ENCODE assay signal across 16 cellular contexts in the genomic region with DNA sequence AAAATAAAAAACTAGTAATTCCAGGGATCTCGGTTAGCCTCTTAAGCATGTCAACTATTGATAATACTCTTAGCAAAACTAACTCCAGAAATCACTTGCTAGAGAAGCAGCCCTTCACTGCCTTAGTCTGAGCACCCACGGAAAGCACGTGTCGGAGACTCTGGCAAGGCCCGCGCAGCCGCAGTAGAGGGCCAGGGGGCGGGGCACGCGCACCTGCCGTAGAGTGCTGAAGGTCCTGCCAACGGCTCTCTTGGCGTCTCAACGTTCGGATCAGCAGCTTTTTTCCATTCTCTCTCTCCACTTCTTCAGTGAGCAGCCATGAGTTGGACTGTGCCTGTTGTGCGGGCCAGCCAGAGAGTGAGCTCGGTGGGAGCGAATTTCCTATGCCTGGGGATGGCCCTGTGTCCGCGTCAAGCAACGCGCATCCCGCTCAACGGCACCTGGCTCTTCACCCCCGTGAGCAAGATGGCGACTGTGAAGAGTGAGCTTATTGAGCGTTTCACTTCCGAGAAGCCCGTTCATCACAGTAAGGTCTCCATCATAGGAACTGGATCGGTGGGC. TPM values are rescaled to one million over a fixed set of nuclear protein-coding genes. Genes with fewer than 3 reads are reported as not detected.
DNase-seq lines count a peak whose midpoint lies in the region; ATAC-seq and TF ChIP-seq lines count a peak whose summit lies in the region.
"Had no signal": no experiment of that assay in that cellular context is flagged by ENCODE, and none has a peak within 500 bp of the region (broad histone marks: within the 10 kb centered on the region; RNA-seq: fewer than 3 reads in every experiment).

LDHAL6B (plus strand) TSS at position 221 of the 561 bp plus-strand sequence; CDS start at position 319, 98 bp downstream.

- peaks cover 6% of the 10 kb centered on the region for H3K36me3 ChIP-seq in OCI-LY3 (replicated peaks; ENCODE audit: low read depth, low read length)
- H3K36me3 ChIP-seq in aorta (ENCODE audit: control insufficient read depth in 1 of 2, insufficient read depth in 2 of 2, low read length in 1 of 2), result peaks cover 5 to 9% of the 10 kb centered on the region in 2 donors
- peaks cover 40% of the 10 kb centered on the region for H3K36me3 ChIP-seq in endodermal cell (ENCODE audit: control insufficient read depth, insufficient read depth, low read length)

- H4K20me1 ChIP-seq in OCI-LY3 (ENCODE audit: insufficient read depth, low read length), result no peaks in the 10 kb centered on the region

- intact Hi-C loops in aorta (cut with DNase I), result no loop called here

- 94% methylated on average over 30 of the region's 30 CpGs for WGBS in aorta, 2 donors
- WGBS in endodermal cell (ENCODE audit: insufficient coverage in 1 of 2, insufficient read length in 1 of 2), 2 experiments, result 97 to 98% methylated on average over 29 to 30 of the region's 30 CpGs

- H3K4me2 ChIP-seq in OCI-LY3 (ENCODE audit: low read length), result peak within 1 kb of the TSS; percentile 1; the same call in 1 of the 2 replicates

- H3K79me2 ChIP-seq in OCI-LY3 (ENCODE audit: low read length), result no peaks in the 10 kb centered on the region

- H3K27me3 ChIP-seq in OCI-LY3 (ENCODE audit: low read depth, low read length), result no peaks in the 10 kb centered on the region
- H3K27me3 ChIP-seq in aorta (ENCODE audit: control insufficient read depth in 1 of 2, insufficient read depth in 2 of 2, low read length in 1 of 2), result no peaks in the 10 kb centered on the region
- H3K27me3 ChIP-seq in endodermal cell (ENCODE audit: control insufficient read depth, insufficient read depth, low read length, poor library complexity, severe bottlenecking), result no peaks in the 10 kb centered on the region

- H3K9me3 Mint-ChIP-seq in T-helper 1 cell treated with Interleukin-12 subunit alpha and Interleukin-12 subunit beta and Interleukin-4 antibody, amounts not matched to agents 30 μg/mL and 1 μg/mL, for 36 hours, result no peaks in the 10 kb centered on the region
- H3K9me3 Mint-ChIP-seq in endothelial cell (ENCODE audit: unreplicated experiment) (no peaks in the 10 kb centered on the region), endodermal cell (no peaks in the 10 kb centered on the region)
- no peaks in the 10 kb centered on the region for H3K9me3 Mint-ChIP-seq in stimulated activated naive B cell treated with anti-CD40 and anti-IgM and Interleukin-4, amounts not matched to agents 10 μg/mL and 1 μg/mL and 100 μg/mL, for 72 hours
- H3K9me3 Mint-ChIP-seq: CD8-positive, alpha-beta memory T cell; H9 had no signal

- H2AFZ ChIP-seq in OCI-LY3 (ENCODE audit: low read depth, low read length), result no peak within 1 kb of the TSS

- H3K4me3 ChIP-seq in OCI-LY3 (ENCODE audit: low read length), result no peak within 1 kb of the TSS
- H3K4me3 ChIP-seq in aorta (ENCODE audit: low read length in 2 of 2), result no peak within 1 kb of the TSS
- no peak within 1 kb of the TSS for H3K4me3 ChIP-seq in endodermal cell (ENCODE audit: low read length)

- TF ChIP-seq CTCF in OCI-LY3 (IDR thresholded peaks at IDR 0.05; ENCODE audit: low read depth, low read length), result no peak
- TF ChIP-seq CTCF in endothelial cell (IDR thresholded peaks at IDR 0.05; ENCODE audit: unreplicated experiment), result no peak
- no peak for TF ChIP-seq CTCF in endodermal cell (conservative IDR thresholded peaks at IDR 0.05)

- peaks cover 10% of the 10 kb centered on the region for H3K4me1 ChIP-seq in OCI-LY3 (ENCODE audit: low read length)
- H3K4me1 ChIP-seq in aorta (ENCODE audit: control insufficient read depth in 1 of 2, insufficient read depth in 2 of 2, low read length in 2 of 2), result no peaks in the 10 kb centered on the region
- no peaks in the 10 kb centered on the region for H3K4me1 ChIP-seq in endodermal cell (ENCODE audit: control insufficient read depth, insufficient read depth, low read length)
- H3K4me1 ChIP-seq: Caco-2 had no signal

- H3K4me1 Mint-ChIP-seq in T-helper 1 cell treated with Interleukin-12 subunit alpha and Interleukin-12 subunit beta and Interleukin-4 antibody, amounts not matched to agents 30 μg/mL and 1 μg/mL, for 36 hours (ENCODE audit: low read depth), result peaks cover 8% of the 10 kb centered on the region
- H3K4me1 Mint-ChIP-seq in endothelial cell (ENCODE audit: unreplicated experiment), result no peaks in the 10 kb centered on the region
- H3K4me1 Mint-ChIP-seq in stimulated activated naive B cell treated with anti-CD40 and anti-IgM and Interleukin-4, amounts not matched to agents 10 μg/mL and 1 μg/mL and 100 μg/mL, for 72 hours, result peaks cover 13 to 26% of the 10 kb centered on the region in 2 donors
- H3K4me1 Mint-ChIP-seq in endodermal cell, result no peaks in the 10 kb centered on the region
- H3K4me1 Mint-ChIP-seq: CD8-positive, alpha-beta memory T cell; H9 had no signal

- peaks cover 20% of the 10 kb centered on the region for H3K36me3 Mint-ChIP-seq in T-helper 1 cell treated with Interleukin-12 subunit alpha and Interleukin-12 subunit beta and Interleukin-4 antibody, amounts not matched to agents 30 μg/mL and 1 μg/mL, for 36 hours (ENCODE audit: low read depth)
- H3K36me3 Mint-ChIP-seq in endothelial cell (ENCODE audit: low read depth, unreplicated experiment) (peaks cover 51% of the 10 kb centered on the region), endodermal cell (ENCODE audit: low read depth) (peaks cover 47% of the 10 kb centered on the region)
- H3K36me3 Mint-ChIP-seq in stimulated activated naive B cell treated with anti-CD40 and anti-IgM and Interleukin-4, amounts not matched to agents 10 μg/mL and 1 μg/mL and 100 μg/mL, for 72 hours, result peaks cover 69 to 79% of the 10 kb centered on the region in 2 donors
- H3K36me3 Mint-ChIP-seq: CD8-positive, alpha-beta memory T cell had no signal

- H3K9ac ChIP-seq in OCI-LY3 (ENCODE audit: low read length) (no peak within 1 kb of the TSS), endodermal cell (ENCODE audit: extremely low read depth, low read length, poor library complexity, severe bottlenecking) (no peak within 1 kb of the TSS)

- ATAC-seq in stimulated activated naive B cell treated with anti-CD40 and anti-IgM and Interleukin-4, amounts not matched to agents 10 μg/mL and 1 μg/mL and 100 μg/mL, for 72 hours (replicated peaks), result no peak
- no peak for ATAC-seq in aorta (ENCODE audit: low FRiP score)

- DNase-seq in T-helper 1 cell, result no peak
- no peak for DNase-seq in endothelial cell (ENCODE audit: low spot score)
- DNase-seq in stimulated activated naive B cell treated with anti-CD40 and anti-IgM and Interleukin-4, amounts not matched to agents 10 μg/mL and 1 μg/mL and 100 μg/mL, for 72 hours, result no peak
- no peak for DNase-seq in aorta
- no peak for DNase-seq in NCI-H526 treated with DMSO at 0.1 percent for 48 hours (lab: John Stamatoyannopoulos, UW)
- DNase-seq in endodermal cell, result no peak
- DNase-seq: Caco-2; CD8-positive, alpha-beta memory T cell; DMS53; GOT3; H9 had no signal

- H3K27ac ChIP-seq in OCI-LY3 (ENCODE audit: low read length), result no peak within 1 kb of the TSS
- no peak within 1 kb of the TSS for H3K27ac ChIP-seq in aorta (ENCODE audit: low read depth in 1 of 2, low read length in 2 of 2)
- no peak within 1 kb of the TSS for H3K27ac ChIP-seq in endodermal cell (ENCODE audit: low read depth, low read length)
- H3K27ac ChIP-seq: 22Rv1 had no signal

- peak within 1 kb of the TSS; percentile 4 for H3K27ac Mint-ChIP-seq in T-helper 1 cell treated with Interleukin-12 subunit alpha and Interleukin-12 subunit beta and Interleukin-4 antibody, amounts not matched to agents 30 μg/mL and 1 μg/mL, for 36 hours
- H3K27ac Mint-ChIP-seq in endothelial cell (ENCODE audit: unreplicated experiment) (no peak within 1 kb of the TSS), endodermal cell (no peak within 1 kb of the TSS)
- peak within 1 kb of the TSS; percentile 63 for H3K27ac Mint-ChIP-seq in stimulated activated naive B cell treated with anti-CD40 and anti-IgM and Interleukin-4, amounts not matched to agents 10 μg/mL and 1 μg/mL and 100 μg/mL, for 72 hours
- H3K27ac Mint-ChIP-seq: CD8-positive, alpha-beta memory T cell; H9 had no signal

- no peak within 1 kb of the TSS for H3K4me3 Mint-ChIP-seq in T-helper 1 cell treated with Interleukin-12 subunit alpha and Interleukin-12 subunit beta and Interleukin-4 antibody, amounts not matched to agents 30 μg/mL and 1 μg/mL, for 36 hours
- H3K4me3 Mint-ChIP-seq in endothelial cell (ENCODE audit: unreplicated experiment), result peak within 1 kb of the TSS; percentile 54
- H3K4me3 Mint-ChIP-seq in stimulated activated naive B cell treated with anti-CD40 and anti-IgM and Interleukin-4, amounts not matched to agents 10 μg/mL and 1 μg/mL and 100 μg/mL, for 72 hours, result peak within 1 kb of the TSS in 1 of 2 donors; percentile 10
- H3K4me3 Mint-ChIP-seq in endodermal cell, result no peak within 1 kb of the TSS
- H3K4me3 Mint-ChIP-seq: CD8-positive, alpha-beta memory T cell; H9 had no signal

- H3K9me3 ChIP-seq in OCI-LY3 (ENCODE audit: insufficient read depth, low read length), result no peaks in the 10 kb centered on the region
- no peaks in the 10 kb centered on the region for H3K9me3 ChIP-seq in aorta (ENCODE audit: control insufficient read depth, low read length)
- H3K9me3 ChIP-seq in endodermal cell (ENCODE audit: control insufficient read depth, low read length), result no peaks in the 10 kb centered on the region
- H3K9me3 ChIP-seq: Caco-2 had no signal

- no peaks in the 10 kb centered on the region for H3K27me3 Mint-ChIP-seq in T-helper 1 cell treated with Interleukin-12 subunit alpha and Interleukin-12 subunit beta and Interleukin-4 antibody, amounts not matched to agents 30 μg/mL and 1 μg/mL, for 36 hours (ENCODE audit: low read depth)
- H3K27me3 Mint-ChIP-seq in endothelial cell (ENCODE audit: unreplicated experiment), result peaks cover 2% of the 10 kb centered on the region
- H3K27me3 Mint-ChIP-seq in stimulated activated naive B cell treated with anti-CD40 and anti-IgM and Interleukin-4, amounts not matched to agents 10 μg/mL and 1 μg/mL and 100 μg/mL, for 72 hours, result no peaks in the 10 kb centered on the region
- no peaks in the 10 kb centered on the region for H3K27me3 Mint-ChIP-seq in endodermal cell (ENCODE audit: insufficient read depth)

RNA-seq across cellular contexts. Expression of gene LDHAL6B, which starts in this region (rescaled TPM):
- not detected for total RNA-seq in endothelial cell (ENCODE audit: unreplicated experiment)
- total RNA-seq in aorta, result not detected
- not detected for polyA plus RNA-seq in aorta
- not detected for total RNA-seq in endodermal cell
- not detected for polyA plus RNA-seq in endodermal cell (2013, experiment 1 of 2)
- not detected for polyA plus RNA-seq in endodermal cell (2013, experiment 2 of 2)
- total RNA-seq: A673; Caco-2; CD8-positive, alpha-beta memory T cell; H9 had no signal
- polyA plus RNA-seq: BJ; CD8-positive, alpha-beta memory T cell had no signal

Comparison
In these comparisons a context has a peak if more than half of its experiments do, and no peak if none do; other contexts are left out.
1. H3K27ac Mint-ChIP-seq: peak in T-helper 1 cell treated with Interleukin-12 subunit alpha and Interleukin-12 subunit beta and Interleukin-4 antibody, amounts not matched to agents 30 μg/mL and 1 μg/mL, for 36 hours (single experiment) and stimulated activated naive B cell treated with anti-CD40 and anti-IgM and Interleukin-4, amounts not matched to agents 10 μg/mL and 1 μg/mL and 100 μg/mL, for 72 hours (single experiment); none in endothelial cell (single experiment) and endodermal cell (single experiment).